ENCODE assay signal across 40 cellular contexts in genomic region chrX:153406903-153407302, GRCh38. TPM values are rescaled to one million over a fixed set of nuclear protein-coding genes. Genes with fewer than 3 reads are reported as not detected.
"Had no signal": no experiment of that assay in that cellular context is flagged by ENCODE, and none has a peak within 500 bp of the region (broad histone marks: within the 10 kb centered on the region; RNA-seq: fewer than 3 reads in every experiment).

No MANE protein-coding gene starts in this region.

- H3K27ac ChIP-seq: adrenal gland, body of pancreas, cardiac muscle cell, epithelial cell of prostate, esophagus squamous epithelium, gastroesophageal sphincter, heart right ventricle had no signal

- H3K27me3 ChIP-seq: adrenal gland, body of pancreas, gastroesophageal sphincter had no signal

- ATAC-seq: activated CD4-positive, alpha-beta T cell treated with anti-CD3 and anti-CD28 coated beads for 36 hours; activated CD8-positive, alpha-beta memory T cell treated with anti-CD3 and anti-CD28 coated beads, Interleukin-2, amount 10 ng/mL, durations not matched to agents 7 days and 5 days; activated CD8-positive, alpha-beta T cell treated with anti-CD3 and anti-CD28 coated beads, Interleukin-2, amount 10 ng/mL, durations not matched to agents 7 days and 5 days; activated naive CD8-positive, alpha-beta T cell treated with anti-CD3 and anti-CD28 coated beads, Interleukin-2, amount 50 U/mL, for 24 hours; body of pancreas; effector memory CD8-positive, alpha-beta T cell; gastroesophageal sphincter; heart right ventricle had no signal

- H3K9me3 ChIP-seq: adrenal gland, body of pancreas, esophagus squamous epithelium, gastroesophageal sphincter had no signal

- H3K4me1 ChIP-seq: adrenal gland had no signal

- FAIRE-seq: colon, endothelial cell of umbilical vein had no signal

- DNase-seq: activated CD4-positive, alpha-beta memory T cell treated with anti-CD3 and anti-CD28 coated beads for 36 hours; activated CD4-positive, alpha-beta T cell treated with anti-CD3 and anti-CD28 coated beads for 36 hours; activated CD4-positive, alpha-beta T cell treated with anti-CD3 and anti-CD28 coated beads, Interleukin-2, amount 10 ng/mL, durations not matched to agents 24 days and 14 days; activated CD4-positive, CD25-positive, alpha-beta regulatory T cell; activated CD4-positive, CD25-positive, alpha-beta regulatory T cell treated with anti-CD3 and anti-CD28 coated beads, Interleukin-2, amount 50 U/mL, for 72 hours; activated CD8-positive, alpha-beta memory T cell treated with anti-CD3 and anti-CD28 coated beads, Interleukin-2, amount 10 ng/mL, durations not matched to agents 7 days and 5 days; activated CD8-positive, alpha-beta memory T cell treated with anti-CD3 and anti-CD28 coated beads, Interleukin-2, amount 50 U/mL, for 4 hours; activated CD8-positive, alpha-beta T cell treated with anti-CD3 and anti-CD28 coated beads, Interleukin-2, amount 10 ng/mL, durations not matched to agents 7 days and 5 days; activated effector memory CD4-positive, alpha-beta T cell treated with anti-CD3 and anti-CD28 coated beads, Interleukin-2, amount 50 U/mL, for 16 hours; activated naive CD4-positive, alpha-beta T cell treated with anti-CD3 and anti-CD28 coated beads for 36 hours; activated naive CD8-positive, alpha-beta T cell treated with anti-CD3 and anti-CD28 coated beads for 36 hours; activated naive CD8-positive, alpha-beta T cell treated with anti-CD3 and anti-CD28 coated beads, Interleukin-2, amount 50 U/mL, for 24 hours; activated T-cell treated with anti-CD3 and anti-CD28 coated beads, Interleukin-2, amount 50 U/mL, for 1 hour; activated T-cell treated with anti-CD3 and anti-CD28 coated beads, Interleukin-2, amount 50 U/mL, for 48 hours; adrenal gland; amygdala; body of pancreas; cortex of kidney; dermis blood vessel endothelial cell; effector CD4-positive, alpha-beta T cell; effector memory CD8-positive, alpha-beta T cell; esophagus squamous epithelium; foreskin melanocyte; heart right ventricle; T-helper 2 cell had no signal

- H3K4me3 ChIP-seq: adrenal gland, body of pancreas, cardiac muscle cell, esophagus squamous epithelium, gastroesophageal sphincter, heart right ventricle had no signal

- H3K36me3 ChIP-seq: adrenal gland, cardiac muscle cell, esophagus squamous epithelium, gastroesophageal sphincter, heart right ventricle had no signal

RNA-seq across cellular contexts. Expression of gene ZFP92, which starts 4.4 kb away (rescaled TPM):
- polyA plus RNA-seq: cardiac muscle cell had no signal

RNA-seq across cellular contexts. Expression of gene PNMA6E, which starts 5.8 kb away (rescaled TPM):
- total RNA-seq: activated CD4-positive, alpha-beta memory T cell treated with anti-CD3 and anti-CD28 coated beads for 36 hours; activated CD4-positive, alpha-beta T cell treated with anti-CD3 and anti-CD28 coated beads for 36 hours; activated CD4-positive, alpha-beta T cell treated with anti-CD3 and anti-CD28 coated beads, Interleukin-2, amount 10 ng/mL, durations not matched to agents 24 days and 14 days; activated CD8-positive, alpha-beta memory T cell treated with anti-CD3 and anti-CD28 coated beads for 36 hours; activated CD8-positive, alpha-beta memory T cell treated with anti-CD3 and anti-CD28 coated beads, Interleukin-2, amount 10 ng/mL, durations not matched to agents 7 days and 5 days; activated CD8-positive, alpha-beta T cell treated with anti-CD3 and anti-CD28 coated beads, Interleukin-2, amount 10 ng/mL, durations not matched to agents 7 days and 5 days; activated naive CD4-positive, alpha-beta T cell treated with anti-CD3 and anti-CD28 coated beads for 36 hours; activated naive CD8-positive, alpha-beta T cell treated with anti-CD3 and anti-CD28 coated beads for 36 hours; activated T-helper 1 cell treated with anti-CD3 and anti-CD28 coated beads, Interleukin-12 subunit alpha, Interleukin-12 subunit beta, Interleukin-2, Interleukin-4 antibody, amounts not matched to agents 30 ng/mL and 10 ng/mL and 1 ng/mL, durations not matched to agents 14 hours and 24 hours and 36 hours; activated T-helper 2 cell treated with anti-CD3 and anti-CD28 coated beads, Interferon-gamma antibody, Interleukin-2, Interleukin-4, amounts not matched to agents 10 μg/mL and 5 μg/mL and 100 μg/mL, durations not matched to agents 14 hours and 24 hours and 36 hours; aorta; body of pancreas; cerebellum; dermis blood vessel endothelial cell; endothelial cell of umbilical vein; esophagus squamous epithelium; fibroblast of lung; fibroblast of villous mesenchyme; gastroesophageal sphincter; glomerular endothelial cell; heart right ventricle; T-helper 1 cell treated with Interleukin-12 subunit alpha and Interleukin-12 subunit beta and Interleukin-4 antibody, amounts not matched to agents 30 ng/mL and 1 ng/mL, for 36 hours had no signal
- polyA plus RNA-seq: aorta, cardiac muscle cell, endothelial cell of umbilical vein, esophagus, fibroblast of lung, heart right ventricle had no signal

RNA-seq across cellular contexts. Expression of gene TREX2, which starts 39.0 kb away (rescaled TPM):
- polyA plus RNA-seq: cardiac muscle cell, fibroblast of lung had no signal
